11 cellular contexts compared by ENCODE assay signal in the genomic region with DNA sequence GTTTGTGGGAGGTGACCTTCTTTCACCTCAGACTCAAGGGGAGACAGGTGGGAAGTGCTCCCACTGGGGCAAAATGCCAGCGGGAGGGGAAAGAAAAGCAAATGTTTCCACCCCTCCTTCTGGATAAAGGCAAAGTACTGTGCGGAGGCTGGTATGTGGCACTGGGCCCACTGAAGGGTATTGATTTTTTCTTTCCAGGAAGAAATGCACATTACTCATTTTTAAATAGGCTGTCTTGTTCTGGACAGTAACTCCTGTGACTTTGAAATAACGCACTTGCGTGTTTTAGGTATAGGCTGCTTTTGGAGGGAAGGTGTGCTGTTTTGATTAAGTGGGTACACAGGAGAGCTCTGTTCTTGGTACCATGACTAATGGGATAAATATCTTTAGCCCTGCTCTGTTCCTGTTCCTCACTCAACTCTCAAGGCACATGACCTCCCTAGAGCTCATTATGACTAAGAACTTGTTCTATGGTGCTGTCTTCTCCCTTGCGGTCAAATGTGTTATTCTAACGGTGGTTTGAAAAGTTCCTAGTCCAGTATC. TPM values are rescaled to one million over a fixed set of nuclear protein-coding genes. Genes with fewer than 3 reads are reported as not detected.
A peak's percentile ranks its signal among the peaks of the same experiment; 100 is the strongest.
DNase-seq lines count a peak whose midpoint lies in the region; ATAC-seq and TF ChIP-seq lines count a peak whose summit lies in the region.
"Had no signal": no experiment of that assay in that cellular context is flagged by ENCODE, and none has a peak within 500 bp of the region (broad histone marks: within the 10 kb centered on the region; RNA-seq: fewer than 3 reads in every experiment).

No MANE protein-coding gene starts in this region.

- H3K27ac ChIP-seq in SK-N-SH (ENCODE audit: low read depth in 2 of 2, low read length in 1 of 2) (no peak overlapping the region), lung (ENCODE audit: low read depth in 1 of 2, low read length in 1 of 2) (peak overlapping the region in 1 of 2 donors; percentile 74)
- H3K27ac ChIP-seq: skin epidermis had no signal

- no peak overlapping the region for H3K9ac ChIP-seq in SK-N-SH

- no peak overlapping the region for H3K27ac Mint-ChIP-seq in natural killer cell treated with Interleukin-12 subunit alpha and Interleukin-12 subunit beta and Interleukin-15 and Interleukin-18, amount 100 ng/mL, for 72 hours
- H3K27ac Mint-ChIP-seq in T-helper 2 cell treated with Interferon-gamma antibody and Interleukin-4, amounts not matched to agents 5 μg/mL and 100 μg/mL, for 36 hours: no peak overlapping the region

- H3K4me2 ChIP-seq in SK-N-SH: no peak overlapping the region

- WGBS in SK-N-SH (ENCODE audit: low lambda C conversion rate): 36% methylated on average over 6 of the region's 6 CpGs
- 77 to 85% methylated on average over 6 of the region's 6 CpGs for WGBS in lung, 2 donors

- no peaks in the 10 kb centered on the region for H3K9me2 ChIP-seq in SK-N-SH

- H3K4me3 Mint-ChIP-seq in natural killer cell treated with Interleukin-12 subunit alpha and Interleukin-12 subunit beta and Interleukin-15 and Interleukin-18, amount 100 ng/mL, for 72 hours: no peak overlapping the region
- H3K4me3 Mint-ChIP-seq in T-helper 2 cell treated with Interferon-gamma antibody and Interleukin-4, amounts not matched to agents 5 μg/mL and 100 μg/mL, for 36 hours: no peak overlapping the region

- CTCF ChIA-PET in SK-N-SH (lab: Yijun Ruan, JAX): no interaction called here

- H3K4me1 ChIP-seq in SK-N-SH (ENCODE audit: control insufficient read depth in 1 of 2, insufficient read depth in 2 of 2, low read depth in 1 of 2, low read length in 1 of 2): no peaks in the 10 kb centered on the region
- no peaks in the 10 kb centered on the region for H3K4me1 ChIP-seq in lung (ENCODE audit: control insufficient read depth in 2 of 2, insufficient read depth in 2 of 2, low read length in 2 of 2)

- H3K9me3 Mint-ChIP-seq in natural killer cell treated with Interleukin-12 subunit alpha and Interleukin-12 subunit beta and Interleukin-15 and Interleukin-18, amount 100 ng/mL, for 72 hours: no peaks in the 10 kb centered on the region
- H3K9me3 Mint-ChIP-seq in T-helper 2 cell treated with Interferon-gamma antibody and Interleukin-4, amounts not matched to agents 5 μg/mL and 100 μg/mL, for 36 hours: no peaks in the 10 kb centered on the region

- H3K36me3 Mint-ChIP-seq in natural killer cell treated with Interleukin-12 subunit alpha and Interleukin-12 subunit beta and Interleukin-15 and Interleukin-18, amount 100 ng/mL, for 72 hours: no peaks in the 10 kb centered on the region
- no peaks in the 10 kb centered on the region for H3K36me3 Mint-ChIP-seq in T-helper 2 cell treated with Interferon-gamma antibody and Interleukin-4, amounts not matched to agents 5 μg/mL and 100 μg/mL, for 36 hours (ENCODE audit: low read depth)

- no peaks in the 10 kb centered on the region for H3K36me3 ChIP-seq in SK-N-SH (replicated peaks in 1 of 2; ENCODE audit: control insufficient read depth in 1 of 2, insufficient read depth in 2 of 2, low read length in 1 of 2)
- no peaks in the 10 kb centered on the region for H3K36me3 ChIP-seq in lung (ENCODE audit: control insufficient read depth in 2 of 2, insufficient read depth in 2 of 2, low read length in 2 of 2)

- no peaks in the 10 kb centered on the region; the same call in 1 of the 2 replicates for H3K27me3 ChIP-seq in SK-N-SH (ENCODE audit: insufficient read depth)
- no peaks in the 10 kb centered on the region for H3K27me3 ChIP-seq in lung (ENCODE audit: control insufficient read depth, insufficient read depth)

- no peak overlapping the region for H3K4me3 ChIP-seq in SK-N-SH (ENCODE audit: low read depth in 2 of 2, low read length in 1 of 2)
- no peak overlapping the region for H3K4me3 ChIP-seq in lung
- H3K4me3 ChIP-seq: skin epidermis had no signal

- H3K79me2 ChIP-seq in SK-N-SH (ENCODE audit: insufficient read depth): no peaks in the 10 kb centered on the region

- H3F3A ChIP-seq in SK-N-SH (replicated peaks; ENCODE audit: insufficient read depth): no peaks in the 10 kb centered on the region

- H4K20me1 ChIP-seq in SK-N-SH (ENCODE audit: insufficient read depth): no peaks in the 10 kb centered on the region

- no peaks in the 10 kb centered on the region for H3K9me3 ChIP-seq in SK-N-SH
- H3K9me3 ChIP-seq in lung (ENCODE audit: control insufficient read depth in 2 of 2, insufficient read depth in 1 of 2, low read length in 1 of 2): no peaks in the 10 kb centered on the region

- TF ChIP-seq CTCF in SK-N-SH (IDR thresholded peaks at IDR 0.05) (no peak), lung (IDR thresholded peaks at IDR 0.05; ENCODE audit: control extremely low read depth, extremely low read depth) (no peak)

- no peak overlapping the region for H2AFZ ChIP-seq in SK-N-SH (ENCODE audit: low read depth)

- POLR2A ChIA-PET in SK-N-SH (lab: Yijun Ruan, JAX): no interaction called here

- no peak for TF ChIP-seq EP300 in SK-N-SH (IDR thresholded peaks at IDR 0.05; ENCODE audit: borderline replicate concordance in 1 of 2, low read depth in 1 of 2, low read length in 1 of 2)

- peaks cover 16 to 22% of the 10 kb centered on the region in 2 donors for H3K27me3 Mint-ChIP-seq in natural killer cell treated with Interleukin-12 subunit alpha and Interleukin-12 subunit beta and Interleukin-15 and Interleukin-18, amount 100 ng/mL, for 72 hours
- H3K27me3 Mint-ChIP-seq in T-helper 2 cell treated with Interferon-gamma antibody and Interleukin-4, amounts not matched to agents 5 μg/mL and 100 μg/mL, for 36 hours (ENCODE audit: low read depth): no peaks in the 10 kb centered on the region

- ATAC-seq in GM18511 (IDR thresholded peaks at IDR 0.05; ENCODE audit: unreplicated experiment) (peak; percentile 88), lung (ENCODE audit: insufficient read depth, low FRiP score) (peak; percentile 77), HG02970 (IDR thresholded peaks at IDR 0.05; ENCODE audit: low FRiP score, unreplicated experiment) (no peak)
- ATAC-seq in natural killer cell treated with Interleukin-12 subunit alpha and Interleukin-12 subunit beta and Interleukin-15 and Interleukin-18, amount 100 ng/mL, for 72 hours: no peak

- DNase-seq in HK-2 (ENCODE audit: unreplicated experiment) (peak; percentile 29), SK-N-SH (no peak), lung (ENCODE audit: low spot score) (no peak), SKM-1 (lab: John Stamatoyannopoulos, UW; ENCODE audit: unreplicated experiment) (no peak)
- no peak for DNase-seq in natural killer cell treated with Interleukin-12 subunit alpha and Interleukin-12 subunit beta and Interleukin-15 and Interleukin-18, amount 100 ng/mL, for 72 hours (ENCODE audit: low spot score)
- DNase-seq in T-helper 2 cell treated with Interferon-gamma antibody and Interleukin-4, amounts not matched to agents 5 μg/mL and 100 μg/mL, for 36 hours (ENCODE audit: low spot score): no peak
- DNase-seq: amniotic stem cell, NCI-H510A treated with DMSO at 0.1 percent for 48 hours had no signal

- TF ChIP-seq RAD21 in SK-N-SH (IDR thresholded peaks at IDR 0.05; ENCODE audit: low read length): no peak

- H3K4me1 Mint-ChIP-seq in natural killer cell treated with Interleukin-12 subunit alpha and Interleukin-12 subunit beta and Interleukin-15 and Interleukin-18, amount 100 ng/mL, for 72 hours (ENCODE audit: low read depth in 2 of 2): no peaks in the 10 kb centered on the region
- H3K4me1 Mint-ChIP-seq in T-helper 2 cell treated with Interferon-gamma antibody and Interleukin-4, amounts not matched to agents 5 μg/mL and 100 μg/mL, for 36 hours (ENCODE audit: low read depth): no peaks in the 10 kb centered on the region

TF ChIP-seq in SK-N-SH, 30 proteins besides CTCF, POLR2A, EP300 and RAD21:
- TF ChIP-seq FOSL2 (IDR thresholded peaks at IDR 0.05; ENCODE audit: borderline replicate concordance, low read depth) (peak; percentile 21; the same call in 1 of the 2 replicates), FOXM1 (IDR thresholded peaks at IDR 0.05; ENCODE audit: low read depth) (no peak)

RNA-seq across cellular contexts. Expression of a gene that starts 40.7 kb away (rescaled TPM):
- polyA plus RNA-seq in SK-N-SH (2012; rRNA removed) (21.6 and 24.8 TPM in 2 replicates), lung (1 to 10 TPM; 2.0 to 7.1 TPM)
- polyA plus RNA-seq in SK-N-SH (2012; cell fraction: cytosol; rRNA removed): 25.7 and 25.8 TPM in 2 replicates
- 7.2 and 15.9 TPM in 2 replicates for polyA plus RNA-seq in SK-N-SH (2012; cell fraction: nucleus; rRNA removed)
- 10 to 100 TPM; 13.7 to 21.7 TPM for total RNA-seq in lung
- total RNA-seq in natural killer cell treated with Interleukin-12 subunit alpha and Interleukin-12 subunit beta and Interleukin-15 and Interleukin-18, amount 100 ng/mL, for 72 hours: 10 to 100 TPM; 10.6 to 16.5 TPM

RNA-seq across cellular contexts. Expression of a gene that starts 40.8 kb away (rescaled TPM):
- polyA plus RNA-seq in SK-N-SH (2012; rRNA removed): not detected in 2 replicates
- not detected in 2 replicates for polyA plus RNA-seq in SK-N-SH (2012; cell fraction: cytosol; rRNA removed)
- polyA plus RNA-seq in SK-N-SH (2012; cell fraction: nucleus; rRNA removed): not detected in 2 replicates
- total RNA-seq in lung: 1 to 10 TPM in 1 of 2 donors, not detected in 1; 2.3 TPM
- polyA plus RNA-seq in lung: under 1 TPM in 1 of 2 donors, not detected in 1; 0.08 TPM
- not detected for total RNA-seq in natural killer cell treated with Interleukin-12 subunit alpha and Interleukin-12 subunit beta and Interleukin-15 and Interleukin-18, amount 100 ng/mL, for 72 hours

RNA-seq across cellular contexts. Expression of a gene that starts 57.0 kb away (rescaled TPM):
- polyA plus RNA-seq in SK-N-SH (2012; rRNA removed): 2.3 and 2.8 TPM in 2 replicates
- 2.8 and 3.0 TPM in 2 replicates for polyA plus RNA-seq in SK-N-SH (2012; cell fraction: cytosol; rRNA removed)
- polyA plus RNA-seq in SK-N-SH (2012; cell fraction: nucleus; rRNA removed): 5.1 and 5.7 TPM in 2 replicates
- 1 to 10 TPM; 2.0 to 4.1 TPM for total RNA-seq in lung
- under 1 TPM; 0.77 to 0.91 TPM for polyA plus RNA-seq in lung
- 1 to 10 TPM; 2.0 to 2.6 TPM for total RNA-seq in natural killer cell treated with Interleukin-12 subunit alpha and Interleukin-12 subunit beta and Interleukin-15 and Interleukin-18, amount 100 ng/mL, for 72 hours

Comparison
In these comparisons a context has a peak if more than half of its experiments do, and no peak if none do; other contexts are left out.
1. ATAC-seq: peak in GM18511 (single experiment) and lung (single experiment); none in natural killer cell treated with Interleukin-12 subunit alpha and Interleukin-12 subunit beta and Interleukin-15 and Interleukin-18, amount 100 ng/mL, for 72 hours (0 of 2) and HG02970 (single experiment).